Comparison of ENCODE assay signal across 41 cellular contexts in the genomic region with DNA sequence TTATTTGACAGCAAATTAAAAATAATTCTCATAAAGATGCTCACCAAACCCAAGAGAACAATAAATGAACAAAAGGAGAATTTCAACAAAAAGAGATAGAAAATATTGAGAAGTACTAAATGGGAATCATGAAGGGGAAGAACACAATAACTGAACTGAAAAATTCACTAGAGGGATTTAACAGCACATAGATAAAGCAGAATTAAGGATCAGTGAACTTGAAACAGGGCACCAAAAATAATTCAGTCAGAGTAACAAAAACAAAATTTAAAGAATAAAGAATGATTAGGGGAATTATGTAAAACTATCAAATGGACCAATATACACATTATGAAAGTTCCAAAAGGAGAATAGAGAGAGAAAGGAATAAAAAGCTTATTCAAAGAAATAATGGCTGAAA. TPM values are rescaled to one million over a fixed set of nuclear protein-coding genes. Genes with fewer than 3 reads are reported as not detected.
"Had no signal": no experiment of that assay in that cellular context is flagged by ENCODE, and none has a peak within 500 bp of the region (broad histone marks: within the 10 kb centered on the region; RNA-seq: fewer than 3 reads in every experiment).

No MANE protein-coding gene starts in this region.

- H3K27me3 ChIP-seq: ascending aorta, body of pancreas, brain microvascular endothelial cell, breast epithelium had no signal

- H3K4me1 ChIP-seq: adrenal gland, breast epithelium had no signal

- H3K4me1 Mint-ChIP-seq: central memory CD8-positive, alpha-beta T cell had no signal

- DNase-seq: activated effector memory CD4-positive, alpha-beta T cell treated with anti-CD3 and anti-CD28 coated beads, Interleukin-2, amount 50 U/mL, for 16 hours; activated effector memory CD4-positive, alpha-beta T cell treated with Interleukin-2 at 50 U/mL for 16 hours; activated gamma-delta T cell; activated gamma-delta T cell treated with Interleukin-2 at 50 U/mL for 16 hours; activated naive CD4-positive, alpha-beta T cell; activated naive CD4-positive, alpha-beta T cell treated with anti-CD3 and anti-CD28 coated beads for 36 hours; activated naive CD4-positive, alpha-beta T cell treated with anti-CD3 and anti-CD28 coated beads, Interleukin-2, amount 10 ng/mL, durations not matched to agents 7 days and 5 days; activated naive CD4-positive, alpha-beta T cell treated with anti-CD3 and anti-CD28 coated beads, Interleukin-2, amount 50 U/mL, for 16 hours; activated naive CD4-positive, alpha-beta T cell treated with Interleukin-2 at 50 U/mL for 16 hours; activated naive CD8-positive, alpha-beta T cell treated with anti-CD3 and anti-CD28 coated beads for 36 hours; activated naive CD8-positive, alpha-beta T cell treated with anti-CD3 and anti-CD28 coated beads, Interleukin-2, amount 10 ng/mL, durations not matched to agents 7 days and 5 days; activated naive CD8-positive, alpha-beta T cell treated with anti-CD3 and anti-CD28 coated beads, Interleukin-2, amount 50 U/mL, for 24 hours; activated T-cell treated with anti-CD3 and anti-CD28 coated beads, Interleukin-2, amount 50 U/mL, for 24 hours; activated T-cell treated with anti-CD3 and anti-CD28 coated beads, Interleukin-2, amount 50 U/mL, for 4 hours; activated T-cell treated with anti-CD3 and anti-CD28 coated beads, Interleukin-2, amount 50 U/mL, for 48 hours; adrenal gland; amniotic stem cell; amygdala; anterior cingulate cortex; aorta; body of pancreas; brain microvascular endothelial cell; caudate nucleus; central memory CD4-positive, alpha-beta T cell; cerebellar nuclear complex had no signal

- H3K9me3 ChIP-seq: adrenal gland, ascending aorta, body of pancreas, breast epithelium had no signal

- H3K36me3 ChIP-seq: adrenal gland, ascending aorta, brain microvascular endothelial cell, breast epithelium, cardiac muscle cell had no signal

- H3K27ac ChIP-seq: adrenal gland, ascending aorta, body of pancreas, brain microvascular endothelial cell, breast epithelium, cardiac muscle cell had no signal

- ATAC-seq: activated naive CD4-positive, alpha-beta T cell treated with anti-CD3 and anti-CD28 coated beads, Interleukin-2, amount 50 U/mL, for 72 hours; activated naive CD8-positive, alpha-beta T cell treated with anti-CD3 and anti-CD28 coated beads, Interleukin-2, amount 50 U/mL, for 24 hours; activated T-cell treated with anti-CD3 and anti-CD28 coated beads, Interleukin-2, amount 50 U/mL, for 4 hours; activated T-helper 17 cell treated with anti-CD3 and anti-CD28 coated beads, Interleukin-2, amount 50 U/mL, for 72 hours; body of pancreas had no signal

- H3K4me3 Mint-ChIP-seq: activated naive CD4-positive, alpha-beta T cell treated with anti-CD3 and anti-CD28 coated beads for 36 hours; activated naive CD4-positive, alpha-beta T cell treated with anti-CD3 and anti-CD28 coated beads, Interleukin-2, amount 10 ng/mL, durations not matched to agents 7 days and 5 days; activated naive CD4-positive, alpha-beta T cell treated with anti-CD3 and anti-CD28 coated beads, Interleukin-2, amount 50 U/mL, for 24 hours; activated naive CD8-positive, alpha-beta T cell; activated naive CD8-positive, alpha-beta T cell treated with anti-CD3 and anti-CD28 coated beads for 36 hours; activated naive CD8-positive, alpha-beta T cell treated with anti-CD3 and anti-CD28 coated beads, Interleukin-2, amount 10 ng/mL, durations not matched to agents 7 days and 5 days; activated naive CD8-positive, alpha-beta T cell treated with anti-CD3 and anti-CD28 coated beads, Interleukin-2, amount 50 U/mL, for 24 hours; activated T-cell treated with anti-CD3 and anti-CD28 coated beads, Interleukin-2, amount 50 U/mL, for 24 hours; activated T-cell treated with anti-CD3 and anti-CD28 coated beads, Interleukin-2, amount 50 U/mL, for 4 hours; activated T-helper 1 cell treated with anti-CD3 and anti-CD28 coated beads, Interleukin-12 subunit alpha, Interleukin-12 subunit beta, Interleukin-2, Interleukin-4 antibody, amounts not matched to agents 30 ng/mL and 10 ng/mL and 1 ng/mL, durations not matched to agents 14 hours and 24 hours and 36 hours; activated T-helper 17 cell treated with anti-CD3 and anti-CD28 coated beads, Interleukin-2, amount 50 U/mL, for 72 hours; brain; central memory CD8-positive, alpha-beta T cell had no signal

- H3K27ac Mint-ChIP-seq: activated naive CD4-positive, alpha-beta T cell treated with anti-CD3 and anti-CD28 coated beads for 36 hours; activated naive CD4-positive, alpha-beta T cell treated with anti-CD3 and anti-CD28 coated beads, Interleukin-2, amount 10 ng/mL, durations not matched to agents 7 days and 5 days; activated naive CD4-positive, alpha-beta T cell treated with anti-CD3 and anti-CD28 coated beads, Interleukin-2, amount 50 U/mL, for 24 hours; activated naive CD4-positive, alpha-beta T cell treated with anti-CD3 and anti-CD28 coated beads, Interleukin-2, amount 50 U/mL, for 72 hours; activated naive CD8-positive, alpha-beta T cell; activated naive CD8-positive, alpha-beta T cell treated with anti-CD3 and anti-CD28 coated beads for 36 hours; activated naive CD8-positive, alpha-beta T cell treated with anti-CD3 and anti-CD28 coated beads, Interleukin-2, amount 10 ng/mL, durations not matched to agents 7 days and 5 days; activated naive CD8-positive, alpha-beta T cell treated with anti-CD3 and anti-CD28 coated beads, Interleukin-2, amount 50 U/mL, for 24 hours; activated T-cell treated with anti-CD3 and anti-CD28 coated beads, Interleukin-2, amount 50 U/mL, for 24 hours; activated T-helper 1 cell treated with anti-CD3 and anti-CD28 coated beads, Interleukin-12 subunit alpha, Interleukin-12 subunit beta, Interleukin-2, Interleukin-4 antibody, amounts not matched to agents 30 ng/mL and 10 ng/mL and 1 ng/mL, durations not matched to agents 14 hours and 24 hours and 36 hours; activated T-helper 17 cell treated with anti-CD3 and anti-CD28 coated beads, Interleukin-2, amount 50 U/mL, for 72 hours; activated T-helper 2 cell treated with anti-CD3 and anti-CD28 coated beads, Interferon-gamma antibody, Interleukin-2, Interleukin-4, amounts not matched to agents 10 μg/mL and 5 μg/mL and 100 μg/mL, durations not matched to agents 14 hours and 24 hours and 36 hours; brain had no signal

- H3K4me3 ChIP-seq: adrenal gland, ascending aorta, body of pancreas, breast epithelium, cardiac muscle cell had no signal

RNA-seq across cellular contexts. Expression of a gene that starts 7.8 kb away (rescaled TPM):
- total RNA-seq: activated naive CD4-positive, alpha-beta T cell treated with anti-CD3 and anti-CD28 coated beads for 36 hours; activated naive CD4-positive, alpha-beta T cell treated with anti-CD3 and anti-CD28 coated beads, Interleukin-2, amount 50 U/mL, for 72 hours; activated naive CD8-positive, alpha-beta T cell treated with anti-CD3 and anti-CD28 coated beads for 36 hours; activated naive CD8-positive, alpha-beta T cell treated with anti-CD3 and anti-CD28 coated beads, Interleukin-2, amount 10 ng/mL, durations not matched to agents 7 days and 5 days; activated T-cell treated with anti-CD3 and anti-CD28 coated beads, Interleukin-2, amount 50 U/mL, for 4 hours; activated T-helper 1 cell treated with anti-CD3 and anti-CD28 coated beads, Interleukin-12 subunit alpha, Interleukin-12 subunit beta, Interleukin-2, Interleukin-4 antibody, amounts not matched to agents 30 ng/mL and 10 ng/mL and 1 ng/mL, durations not matched to agents 14 hours and 24 hours and 36 hours; activated T-helper 17 cell treated with anti-CD3 and anti-CD28 coated beads, Interleukin-2, amount 50 U/mL, for 72 hours; activated T-helper 2 cell treated with anti-CD3 and anti-CD28 coated beads, Interferon-gamma antibody, Interleukin-2, Interleukin-4, amounts not matched to agents 10 μg/mL and 5 μg/mL and 100 μg/mL, durations not matched to agents 14 hours and 24 hours and 36 hours; adrenal gland; aorta; ascending aorta; astrocyte; body of pancreas; breast epithelium; bronchial epithelial cell; cardiac muscle cell; cerebellum; chondrocyte had no signal
- polyA plus RNA-seq: adipose tissue, adrenal gland, aorta, cardiac muscle cell had no signal
